Comparison of ENCODE assay signal across 23 cellular contexts in genomic region chr16:65318138-65318537, GRCh38.
DNase-seq lines count a peak whose midpoint lies in the region; ATAC-seq and TF ChIP-seq lines count a peak whose summit lies in the region.
"Had no signal": no experiment of that assay in that cellular context is flagged by ENCODE, and none has a peak within 500 bp of the region (broad histone marks: within the 10 kb centered on the region; RNA-seq: fewer than 3 reads in every experiment).

No MANE protein-coding gene starts in this region.

- peaks cover 20% of the 10 kb centered on the region for H3K4me1 Mint-ChIP-seq in brain
- H3K4me1 Mint-ChIP-seq: CD14-positive monocyte, immature natural killer cell had no signal

- peak overlapping the region in 3 of 5 experiments; percentile 12 to 60 (median 53) for H3K27ac Mint-ChIP-seq in brain
- H3K27ac Mint-ChIP-seq: CD14-positive monocyte, immature natural killer cell, type B pancreatic cell had no signal

- DNase-seq in BE2C (peak; percentile 62), NCI-H1694 (lab: John Stamatoyannopoulos, UW) (peak; percentile 50), left kidney (ENCODE audit: low read depth, low spot score) (peak; percentile 31), Right ventricle myocardium superior (no peak), NCI-H774 (lab: John Stamatoyannopoulos, UW) (no peak)
- DNase-seq: activated CD4-positive, alpha-beta T cell treated with anti-CD3 and anti-CD28 coated beads, Interleukin-2, amount 50 U/mL, for 1 hour; activated naive CD4-positive, alpha-beta T cell treated with Interleukin-2 at 50 U/mL for 16 hours; activated T-cell treated with anti-CD3 and anti-CD28 coated beads for 4 hours; DMS53; immature natural killer cell; NCI-H146; NCI-H226; nephron progenitor cell; OCI-M1; stimulated activated naive CD4-positive, alpha-beta T cell had no signal

- H3K4me3 ChIP-seq in BE2C (ENCODE audit: low read depth, low read length), result no peak overlapping the region
- H3K4me3 ChIP-seq: A549, gastroesophageal sphincter, SJSA1 had no signal

- ATAC-seq in HG03378 (IDR thresholded peaks at IDR 0.05; ENCODE audit: unreplicated experiment) (no peak), Right ventricle myocardium superior (ENCODE audit: poor library complexity) (no peak), GM21526 (IDR thresholded peaks at IDR 0.05; ENCODE audit: low FRiP score, unreplicated experiment) (no peak)
- ATAC-seq: A549, gastroesophageal sphincter had no signal

- peak overlapping the region in 3 of 5 experiments; percentile 6 to 44 (median 19) for H3K4me3 Mint-ChIP-seq in brain
- H3K4me3 Mint-ChIP-seq: CD14-positive monocyte, immature natural killer cell, nephron progenitor cell, type B pancreatic cell had no signal

- peaks cover 12% of the 10 kb centered on the region for H3K4me1 ChIP-seq in BE2C
- H3K4me1 ChIP-seq: A549 had no signal

- no peaks in the 10 kb centered on the region for H3K36me3 Mint-ChIP-seq in brain
- H3K36me3 Mint-ChIP-seq: CD14-positive monocyte, immature natural killer cell, type B pancreatic cell had no signal

- no peaks in the 10 kb centered on the region for H3K27me3 ChIP-seq in BE2C
- H3K27me3 ChIP-seq: gastroesophageal sphincter, SJSA1 had no signal

- no peaks in the 10 kb centered on the region for H3K36me3 ChIP-seq in BE2C
- H3K36me3 ChIP-seq: gastroesophageal sphincter, SJSA1 had no signal

- peaks cover 5% of the 10 kb centered on the region for H3K27me3 Mint-ChIP-seq in brain

- peaks cover 0 to 3% (median 0%) of the 10 kb centered on the region in 5 experiments for H3K9me3 Mint-ChIP-seq in brain
- H3K9me3 Mint-ChIP-seq: type B pancreatic cell had no signal

- H3K9me3 ChIP-seq in BE2C, result no peaks in the 10 kb centered on the region
- H3K9me3 ChIP-seq: A549, gastroesophageal sphincter, SJSA1 had no signal

- intact Hi-C loops in Right ventricle myocardium superior (cut with DNase I), result no loop called here

- TF ChIP-seq CTCF in BE2C (IDR thresholded peaks at IDR 0.05; ENCODE audit: low read depth, low read length), result no peak
- TF ChIP-seq CTCF in brain (conservative IDR thresholded peaks at IDR 0.05), result no peak

Comparison
In these comparisons a context has a peak if more than half of its experiments do, and no peak if none do; other contexts are left out.
1. DNase-seq: peak in BE2C (single experiment), NCI-H1694 (single experiment) and left kidney (single experiment); none in Right ventricle myocardium superior (single experiment) and NCI-H774 (single experiment).